8 cellular contexts compared by ENCODE assay signal in genomic region chr1:92968138-92969032, GRCh38. TPM values are rescaled to one million over a fixed set of nuclear protein-coding genes. Genes with fewer than 3 reads are reported as not detected.
DNase-seq lines count a peak whose midpoint lies in the region; ATAC-seq, FAIRE-seq and TF ChIP-seq lines count a peak whose summit lies in the region.

No MANE protein-coding gene starts in this region.

- peak; percentile 47 for FAIRE-seq in A204.1 (lab: Jason Lieb, UNC)

- in situ Hi-C loops in G401 (cut with HindIII; ENCODE audit: low sequenced_read_pairs): no loop called here

- H3K4me3 ChIP-seq in fibroblast of villous mesenchyme (ENCODE audit: low read depth, low read length): no peak overlapping the region

- DNase-seq in G401 (ENCODE audit: low spot score) (peak; percentile 23), OCI-M1 (lab: John Stamatoyannopoulos, UW) (peak; percentile 51), fibroblast of villous mesenchyme (ENCODE audit: low read depth) (peak; percentile 10), omental fat pad (ENCODE audit: low spot score) (no peak), amygdala (lab: John Stamatoyannopoulos, UW) (no peak)

- ATAC-seq in HG02610 (IDR thresholded peaks at IDR 0.05; ENCODE audit: unreplicated experiment) (peak; percentile 43), omental fat pad (ENCODE audit: low FRiP score) (no peak), GM18873 (IDR thresholded peaks at IDR 0.05; ENCODE audit: low FRiP score, unreplicated experiment) (no peak)

- TF ChIP-seq CTCF in fibroblast of villous mesenchyme (IDR thresholded peaks at IDR 0.05; ENCODE audit: insufficient read depth, low read depth, low read length): peak; percentile 52
- no peak for TF ChIP-seq CTCF in omental fat pad (IDR thresholded peaks at IDR 0.05)

RNA-seq across cellular contexts. Expression of gene DIPK1A, which starts 7.1 kb away (rescaled TPM):
- total RNA-seq in G401 (2014; rRNA removed; shearing (Covaris generic)): 3.2 and 4.2 TPM in 2 replicates
- total RNA-seq in fibroblast of villous mesenchyme (19.0 and 39.3 TPM in 2 replicates), omental fat pad (10 to 100 TPM in 3 of 4 donors, 1 to 10 TPM in 1; 9.1 to 27.2 (median 18.3) TPM)

Comparison
In these comparisons a context has a peak if more than half of its experiments do, and no peak if none do; other contexts are left out.
1. DNase-seq: peak in G401 (single experiment), OCI-M1 (single experiment) and fibroblast of villous mesenchyme (single experiment); none in omental fat pad (single experiment) and amygdala (0 of 56).